In the genomic region with DNA sequence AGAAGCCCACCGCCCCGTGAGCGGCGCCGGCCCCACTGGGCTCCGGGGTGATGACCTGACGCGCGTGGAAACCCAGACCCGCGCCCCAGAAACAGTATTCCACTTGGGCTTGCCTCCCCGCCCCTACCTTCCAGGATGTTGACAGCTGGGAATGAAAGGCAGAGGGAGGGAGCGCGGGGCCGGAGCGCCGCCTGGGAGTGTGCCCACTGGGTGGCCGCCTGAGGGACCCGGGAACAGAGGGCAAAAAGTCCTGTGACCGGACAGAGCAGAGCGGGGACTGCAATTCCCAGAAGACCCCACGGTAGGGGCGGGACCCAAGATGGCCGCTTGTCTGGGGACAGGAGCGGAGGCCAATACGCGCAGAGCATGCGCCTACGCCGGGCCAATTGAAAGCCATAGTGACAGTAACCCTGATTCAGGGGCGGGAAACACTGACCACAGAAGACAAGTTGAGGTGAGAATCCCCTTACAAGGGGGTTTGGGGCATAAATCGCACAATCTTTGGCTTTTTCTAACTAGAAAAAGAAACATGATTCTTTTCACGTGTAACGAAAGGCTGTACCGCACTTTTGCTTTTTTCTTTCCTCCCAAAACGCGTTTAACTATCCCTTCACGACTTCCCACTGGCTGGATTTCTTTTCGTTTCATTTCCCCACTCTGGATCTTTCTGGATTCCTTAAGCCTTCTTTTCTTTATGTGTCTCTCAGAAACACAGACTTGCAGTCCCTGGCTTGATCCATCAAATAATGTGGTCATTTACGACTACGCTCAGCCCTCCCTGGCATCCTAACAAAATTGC, we compare ENCODE assay signal across 8 cellular contexts.
DNase-seq lines count a peak whose midpoint lies in the region; ATAC-seq and FAIRE-seq lines count a peak whose summit lies in the region.

A gene (minus strand): TSS at position 279 of the 799 bp plus-strand sequence.

- DNase-seq in AG20443 (ENCODE audit: low spot score) = peak; percentile 99
- peak; percentile 69 for DNase-seq in NCI-H345 treated with DMSO at 0.1 percent for 48 hours (lab: John Stamatoyannopoulos, UW; ENCODE audit: unreplicated experiment)
- DNase-seq in activated CD4-positive, CD25-positive, alpha-beta regulatory T cell treated with anti-CD3 and anti-CD28 coated beads, Interleukin-2, amount 50 U/mL, for 16 hours (ENCODE audit: low read depth, low spot score) = peak; percentile 79
- DNase-seq in cerebellar cortex (ENCODE audit: low spot score) = peak; percentile 98
- peak; percentile 85 to 92 for DNase-seq in stimulated activated CD4-positive, alpha-beta T cell treated with anti-CD3 and anti-CD28 coated beads, Interleukin-12 subunit alpha, Interleukin-12 subunit beta, amount 100 ng/mL, for 24 hours (ENCODE audit: low read depth in 2 of 2)

- FAIRE-seq in islet of Langerhans (lab: Jason Lieb, UNC) = peak; percentile 96

- peak; percentile 88 for ATAC-seq in GM19023 (IDR thresholded peaks at IDR 0.05; ENCODE audit: unreplicated experiment)
- peak; percentile 91 for ATAC-seq in HG03196 (IDR thresholded peaks at IDR 0.05; ENCODE audit: unreplicated experiment)

Comparison
In these comparisons a context has a peak if more than half of its experiments do, and no peak if none do; other contexts are left out.
1. Peak in every context shown above with its lines: DNase-seq and ATAC-seq.